Comparison of ENCODE assay signal across 22 cellular contexts in genomic region chr2:151906633-151906998, GRCh38.
A peak's percentile ranks its signal among the peaks of the same experiment; 100 is the strongest.
DNase-seq lines count a peak whose midpoint lies in the region; ATAC-seq and TF ChIP-seq lines count a peak whose summit lies in the region.
"Had no signal": no experiment of that assay in that cellular context is flagged by ENCODE, and none has a peak within 500 bp of the region (broad histone marks: within the 10 kb centered on the region; RNA-seq: fewer than 3 reads in every experiment).

No MANE protein-coding gene starts in this region.

- no peaks in the 10 kb centered on the region for H3K36me3 ChIP-seq in adrenal gland (replicated peaks in 1 of 2)
- H3K36me3 ChIP-seq: heart right ventricle, spleen, uterus had no signal

- ATAC-seq in GM19455 (IDR thresholded peaks at IDR 0.05; ENCODE audit: unreplicated experiment) (peak; percentile 15), HG03103 (IDR thresholded peaks at IDR 0.05; ENCODE audit: low read depth, unreplicated experiment) (peak; percentile 8), GM19397 (IDR thresholded peaks at IDR 0.05; ENCODE audit: unreplicated experiment) (no peak)

- peaks cover 0 to 26% of the 10 kb centered on the region in 2 donors for H3K4me1 ChIP-seq in adrenal gland (replicated peaks in 1 of 2)
- H3K4me1 ChIP-seq: uterus had no signal

- no peaks in the 10 kb centered on the region for H3K9me3 ChIP-seq in adrenal gland (replicated peaks in 1 of 3)
- H3K9me3 ChIP-seq: spleen, uterus had no signal

- no peaks in the 10 kb centered on the region for H3K27me3 ChIP-seq in adrenal gland
- H3K27me3 ChIP-seq: heart right ventricle, spleen, uterus had no signal

- in situ Hi-C loops in G401 (cut with HindIII; ENCODE audit: low sequenced_read_pairs), result no loop called here

- H3K27ac ChIP-seq in caudate nucleus (ENCODE audit: low read depth, low read length), result peak overlapping the region; percentile 59
- H3K27ac ChIP-seq in adrenal gland, result no peak overlapping the region
- H3K27ac ChIP-seq: spleen, uterus had no signal

- TF ChIP-seq CTCF in adrenal gland (IDR thresholded peaks at IDR 0.05), result no peak

- intact Hi-C loops in adrenal gland (cut with DNase I), result no loop called here

- no peak overlapping the region for H3K4me3 ChIP-seq in adrenal gland
- H3K4me3 ChIP-seq: heart right ventricle, spleen, uterus had no signal

- no peak for TF ChIP-seq POLR2A in adrenal gland (IDR thresholded peaks at IDR 0.05)

- DNase-seq in G401 (ENCODE audit: low spot score), result peak; percentile 59
- DNase-seq in caudate nucleus (lab: John Stamatoyannopoulos, UW), result peak in 11 of 61 donors; percentile 8 to 82 (median 32)
- no peak for DNase-seq in adrenal gland
- no peak for DNase-seq in T-helper 2 cell
- no peak for DNase-seq in medulla oblongata (ENCODE audit: extremely low spot score)
- DNase-seq: activated CD4-positive, alpha-beta T cell treated with anti-CD3 and anti-CD28 coated beads, Interleukin-2, amount 10 ng/mL, durations not matched to agents 24 days and 14 days; activated CD8-positive, alpha-beta memory T cell treated with anti-CD3 and anti-CD28 coated beads, Interleukin-2, amount 50 U/mL, for 48 hours; activated gamma-delta T cell; amygdala; cerebellar nuclear complex; heart right ventricle; left ventricle myocardium superior; NCI-H1105 treated with DMSO at 0.1 percent for 48 hours; NCI-H526 treated with DMSO at 0.1 percent for 48 hours; SHP77; spleen; stimulated activated CD8-positive, alpha-beta memory T cell treated with anti-CD3 and anti-CD28 coated beads, Interleukin-4, amount 100 ng/mL, for 48 hours; substantia nigra; uterus had no signal

- WGBS in adrenal gland, 4 donors, result 89 to 96% (median 90%) methylated on average over 2 of the region's 2 CpGs
